Comparison of ENCODE assay signal across 1 cellular context in genomic region chr6:31686483-31686882, GRCh38.
TF ChIP-seq lines count a peak whose summit lies in the region.

No MANE protein-coding gene starts in this region.

TF ChIP-seq in K562, 482 proteins besides CTCF, POLR2A, EP300 and RAD21 (continued from another document and continues in another):
- TF ChIP-seq, protein P1, sequence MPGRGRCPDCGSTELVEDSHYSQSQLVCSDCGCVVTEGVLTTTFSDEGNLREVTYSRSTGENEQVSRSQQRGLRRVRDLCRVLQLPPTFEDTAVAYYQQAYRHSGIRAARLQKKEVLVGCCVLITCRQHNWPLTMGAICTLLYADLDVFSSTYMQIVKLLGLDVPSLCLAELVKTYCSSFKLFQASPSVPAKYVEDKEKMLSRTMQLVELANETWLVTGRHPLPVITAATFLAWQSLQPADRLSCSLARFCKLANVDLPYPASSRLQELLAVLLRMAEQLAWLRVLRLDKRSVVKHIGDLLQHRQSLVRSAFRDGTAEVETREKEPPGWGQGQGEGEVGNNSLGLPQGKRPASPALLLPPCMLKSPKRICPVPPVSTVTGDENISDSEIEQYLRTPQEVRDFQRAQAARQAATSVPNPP (IDR thresholded peaks at IDR 0.05; ENCODE audit: borderline replicate concordance, insufficient read depth, insufficient read length): no peak
- TF ChIP-seq ZNF507 (tag; conservative IDR thresholded peaks at IDR 0.05) (no peak), NR2F6 (CRISPR knock-in tag; IDR thresholded peaks at IDR 0.05) (no peak), RBFOX2 (IDR thresholded peaks at IDR 0.05; ENCODE audit: low read depth, low read length) (no peak), SRSF1 (IDR thresholded peaks at IDR 0.05; ENCODE audit: low read depth, low read length) (no peak), KLF13 (tag; IDR thresholded peaks at IDR 0.05; ENCODE audit: borderline replicate concordance, low read depth) (no peak), ELK1 (CRISPR knock-in tag; IDR thresholded peaks at IDR 0.05) (no peak), STAG1 (CRISPR knock-in tag; IDR thresholded peaks at IDR 0.05; ENCODE audit: borderline replicate concordance) (no peak), RBM17 (IDR thresholded peaks at IDR 0.05; ENCODE audit: borderline replicate concordance, low read depth, low read length) (no peak), KDM5B (IDR thresholded peaks at IDR 0.05; ENCODE audit: insufficient replicate concordance, low read depth, low read length) (no peak), FOS (IDR thresholded peaks at IDR 0.05; ENCODE audit: extremely low read depth, insufficient read length) (no peak), ZNF23 (CRISPR knock-in tag; IDR thresholded peaks at IDR 0.05) (no peak), HDAC6 (IDR thresholded peaks at IDR 0.05; ENCODE audit: low read depth, low read length) (no peak), FOXM1 (IDR thresholded peaks at IDR 0.05; ENCODE audit: low read depth) (no peak), FOXM1 (CRISPR knock-in tag; IDR thresholded peaks at IDR 0.05; ENCODE audit: low read depth) (no peak), ZNF311 (CRISPR knock-in tag; IDR thresholded peaks at IDR 0.05) (no peak), ZBTB40 (IDR thresholded peaks at IDR 0.05) (no peak), ZBTB40 (CRISPR knock-in tag; IDR thresholded peaks at IDR 0.05) (no peak), NR3C1 (CRISPR knock-in tag; IDR thresholded peaks at IDR 0.05) (no peak), ARID1B (IDR thresholded peaks at IDR 0.05) (peak; percentile 91), ATF3 (IDR thresholded peaks at IDR 0.05) (no peak), ATF3 (CRISPR knock-in tag; conservative IDR thresholded peaks at IDR 0.05) (no peak), REST (CRISPR knock-in tag; IDR thresholded peaks at IDR 0.05; ENCODE audit: low read depth) (no peak), ZNF75A (CRISPR knock-in tag; IDR thresholded peaks at IDR 0.05) (no peak), HNRNPH1 (optimal IDR thresholded peaks at IDR 0.05; ENCODE audit: low read depth, low read length) (no peak), SMARCA4 (IDR thresholded peaks at IDR 0.05) (peak; percentile 66), ZNF77 (CRISPR knock-in tag; IDR thresholded peaks at IDR 0.05) (no peak), TSC22D4 (tag; IDR thresholded peaks at IDR 0.05) (no peak), ZC3H8 (IDR thresholded peaks at IDR 0.05) (no peak), ZNF277 (CRISPR knock-in tag; IDR thresholded peaks at IDR 0.05; ENCODE audit: borderline replicate concordance) (no peak), NCOR1 (IDR thresholded peaks at IDR 0.05) (no peak; the same call in 1 of the 2 replicates), HOXB6 (CRISPR knock-in tag; IDR thresholded peaks at IDR 0.05; ENCODE audit: borderline replicate concordance) (no peak), NR0B1 (IDR thresholded peaks at IDR 0.05; ENCODE audit: partially characterized antibody) (no peak), ZNF146 (CRISPR knock-in tag; IDR thresholded peaks at IDR 0.05; ENCODE audit: unreplicated experiment) (no peak), ZNF79 (CRISPR knock-in tag; IDR thresholded peaks at IDR 0.05; ENCODE audit: low read depth) (no peak)
- TF ChIP-seq, protein P2, sequence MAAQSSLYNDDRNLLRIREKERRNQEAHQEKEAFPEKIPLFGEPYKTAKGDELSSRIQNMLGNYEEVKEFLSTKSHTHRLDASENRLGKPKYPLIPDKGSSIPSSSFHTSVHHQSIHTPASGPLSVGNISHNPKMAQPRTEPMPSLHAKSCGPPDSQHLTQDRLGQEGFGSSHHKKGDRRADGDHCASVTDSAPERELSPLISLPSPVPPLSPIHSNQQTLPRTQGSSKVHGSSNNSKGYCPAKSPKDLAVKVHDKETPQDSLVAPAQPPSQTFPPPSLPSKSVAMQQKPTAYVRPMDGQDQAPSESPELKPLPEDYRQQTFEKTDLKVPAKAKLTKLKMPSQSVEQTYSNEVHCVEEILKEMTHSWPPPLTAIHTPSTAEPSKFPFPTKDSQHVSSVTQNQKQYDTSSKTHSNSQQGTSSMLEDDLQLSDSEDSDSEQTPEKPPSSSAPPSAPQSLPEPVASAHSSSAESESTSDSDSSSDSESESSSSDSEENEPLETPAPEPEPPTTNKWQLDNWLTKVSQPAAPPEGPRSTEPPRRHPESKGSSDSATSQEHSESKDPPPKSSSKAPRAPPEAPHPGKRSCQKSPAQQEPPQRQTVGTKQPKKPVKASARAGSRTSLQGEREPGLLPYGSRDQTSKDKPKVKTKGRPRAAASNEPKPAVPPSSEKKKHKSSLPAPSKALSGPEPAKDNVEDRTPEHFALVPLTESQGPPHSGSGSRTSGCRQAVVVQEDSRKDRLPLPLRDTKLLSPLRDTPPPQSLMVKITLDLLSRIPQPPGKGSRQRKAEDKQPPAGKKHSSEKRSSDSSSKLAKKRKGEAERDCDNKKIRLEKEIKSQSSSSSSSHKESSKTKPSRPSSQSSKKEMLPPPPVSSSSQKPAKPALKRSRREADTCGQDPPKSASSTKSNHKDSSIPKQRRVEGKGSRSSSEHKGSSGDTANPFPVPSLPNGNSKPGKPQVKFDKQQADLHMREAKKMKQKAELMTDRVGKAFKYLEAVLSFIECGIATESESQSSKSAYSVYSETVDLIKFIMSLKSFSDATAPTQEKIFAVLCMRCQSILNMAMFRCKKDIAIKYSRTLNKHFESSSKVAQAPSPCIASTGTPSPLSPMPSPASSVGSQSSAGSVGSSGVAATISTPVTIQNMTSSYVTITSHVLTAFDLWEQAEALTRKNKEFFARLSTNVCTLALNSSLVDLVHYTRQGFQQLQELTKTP (IDR thresholded peaks at IDR 0.05; ENCODE audit: low read depth in 1 of 2, partially characterized antibody in 2 of 2): no peak
